8 cellular contexts compared by ENCODE assay signal in the genomic region with DNA sequence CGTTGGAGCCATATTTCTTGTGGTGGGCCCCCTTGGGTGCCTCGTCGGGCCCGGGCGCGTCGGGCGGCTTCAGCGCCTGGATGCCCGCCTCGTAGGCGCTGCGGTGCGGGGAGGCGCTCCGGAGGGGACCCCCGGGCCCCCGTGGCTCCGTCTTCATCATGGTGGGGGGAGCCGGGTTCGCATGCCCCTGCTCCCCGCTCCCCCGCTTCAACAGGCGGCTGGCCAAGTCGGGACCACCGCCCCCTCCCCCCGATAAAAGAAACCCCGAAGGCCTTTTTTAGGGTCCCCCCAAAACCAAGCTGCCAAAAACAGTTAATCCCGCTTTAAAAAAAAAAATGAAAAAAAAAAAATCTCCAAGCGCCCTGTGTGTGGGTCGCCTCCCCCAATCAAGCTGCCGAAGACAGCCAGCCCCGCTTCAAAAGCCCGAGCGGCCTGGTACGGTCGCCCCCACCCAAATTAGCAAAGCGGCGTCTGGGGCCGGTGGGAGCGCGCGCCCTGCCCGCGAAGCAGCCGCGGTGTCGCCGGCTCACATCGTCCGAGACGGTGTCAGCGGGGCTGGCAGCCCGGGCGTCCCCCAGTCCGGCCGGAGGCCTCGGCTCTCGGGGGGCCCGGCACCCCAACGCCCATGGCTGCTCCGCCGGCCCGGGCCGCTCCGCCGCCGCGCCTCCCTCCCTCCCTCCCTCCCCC. TPM values are rescaled to one million over a fixed set of nuclear protein-coding genes. Genes with fewer than 3 reads are reported as not detected.
DNase-seq lines count a peak whose midpoint lies in the region; ATAC-seq and TF ChIP-seq lines count a peak whose summit lies in the region.

A gene with protein sequence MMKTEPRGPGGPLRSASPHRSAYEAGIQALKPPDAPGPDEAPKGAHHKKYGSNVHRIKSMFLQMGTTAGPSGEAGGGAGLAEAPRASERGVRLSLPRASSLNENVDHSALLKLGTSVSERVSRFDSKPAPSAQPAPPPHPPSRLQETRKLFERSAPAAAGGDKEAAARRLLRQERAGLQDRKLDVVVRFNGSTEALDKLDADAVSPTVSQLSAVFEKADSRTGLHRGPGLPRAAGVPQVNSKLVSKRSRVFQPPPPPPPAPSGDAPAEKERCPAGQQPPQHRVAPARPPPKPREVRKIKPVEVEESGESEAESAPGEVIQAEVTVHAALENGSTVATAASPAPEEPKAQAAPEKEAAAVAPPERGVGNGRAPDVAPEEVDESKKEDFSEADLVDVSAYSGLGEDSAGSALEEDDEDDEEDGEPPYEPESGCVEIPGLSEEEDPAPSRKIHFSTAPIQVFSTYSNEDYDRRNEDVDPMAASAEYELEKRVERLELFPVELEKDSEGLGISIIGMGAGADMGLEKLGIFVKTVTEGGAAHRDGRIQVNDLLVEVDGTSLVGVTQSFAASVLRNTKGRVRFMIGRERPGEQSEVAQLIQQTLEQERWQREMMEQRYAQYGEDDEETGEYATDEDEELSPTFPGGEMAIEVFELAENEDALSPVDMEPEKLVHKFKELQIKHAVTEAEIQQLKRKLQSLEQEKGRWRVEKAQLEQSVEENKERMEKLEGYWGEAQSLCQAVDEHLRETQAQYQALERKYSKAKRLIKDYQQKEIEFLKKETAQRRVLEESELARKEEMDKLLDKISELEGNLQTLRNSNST (minus strand): TSS at position 324 of the 687 bp plus-strand sequence. CDS start 164 bp downstream, at position 160.

- peaks cover 3% of the 10 kb centered on the region for H3K36me3 ChIP-seq in fibroblast of lung (ENCODE audit: control insufficient read depth, insufficient read depth, low read length)
- H3K36me3 ChIP-seq in neutrophil = peaks cover 11% of the 10 kb centered on the region

- H4K20me1 ChIP-seq in fibroblast of lung (ENCODE audit: control insufficient read depth, extremely low read depth, insufficient read depth, low read length) = no peaks in the 10 kb centered on the region

- peak within 1 kb of the TSS; percentile 83 for H3K27ac ChIP-seq in fibroblast of lung (ENCODE audit: insufficient read depth, low read length)
- peak within 1 kb of the TSS; percentile 99 for H3K27ac ChIP-seq in neutrophil

- ATAC-seq in GM19025 (IDR thresholded peaks at IDR 0.05; ENCODE audit: low read depth, unreplicated experiment) (peak; percentile 1), GM19023 (IDR thresholded peaks at IDR 0.05; ENCODE audit: unreplicated experiment) (no peak), HG02981 (IDR thresholded peaks at IDR 0.05; ENCODE audit: unreplicated experiment) (no peak), GM18861 (IDR thresholded peaks at IDR 0.05; ENCODE audit: unreplicated experiment) (no peak), GM19463 (IDR thresholded peaks at IDR 0.05; ENCODE audit: unreplicated experiment) (no peak)

- H3K4me2 ChIP-seq in fibroblast of lung (ENCODE audit: extremely low read depth, insufficient read depth, low read length) = peak within 1 kb of the TSS; percentile 97

- H3K4me3 ChIP-seq in fibroblast of lung (replicated peaks in 1 of 4; ENCODE audit: control extremely low read depth in 1 of 4, insufficient read depth in 1 of 4, low read depth in 3 of 4, low read length in 4 of 4) (peak within 1 kb of the TSS; percentile 78 to 90 (median 84)), neutrophil (ENCODE audit: low read depth in 1 of 2, low read length in 1 of 2) (peak within 1 kb of the TSS; percentile 97 to 98)

- H3K4me1 ChIP-seq in fibroblast of lung (ENCODE audit: control insufficient read depth, extremely low read depth, insufficient read depth, low read length) = peaks cover 26% of the 10 kb centered on the region
- H3K4me1 ChIP-seq in neutrophil (ENCODE audit: control insufficient read depth in 1 of 2, insufficient read depth in 1 of 2, low read depth in 1 of 2, low read length in 1 of 2) = peaks cover 43 to 54% of the 10 kb centered on the region in 2 experiments

- peak within 1 kb of the TSS; percentile 28 for H2AFZ ChIP-seq in fibroblast of lung (ENCODE audit: low read length)

- no peak for DNase-seq in SK-MEL-5 (ENCODE audit: low read depth, low spot score)
- no peak for DNase-seq in fibroblast of lung (ENCODE audit: low read depth in 2 of 2)

- no peaks in the 10 kb centered on the region for H3K27me3 ChIP-seq in fibroblast of lung (ENCODE audit: control insufficient read depth, insufficient read depth, low read length)
- no peaks in the 10 kb centered on the region for H3K27me3 ChIP-seq in neutrophil

- H3K79me2 ChIP-seq in fibroblast of lung (ENCODE audit: control insufficient read depth, insufficient read depth, low read length) = peaks cover 52% of the 10 kb centered on the region

- in situ Hi-C loops in SK-MEL-5 (cut with HindIII; ENCODE audit: low pct_unique_long_range_greater_than_20kb, low sequenced_read_pairs) = no loop called here

- TF ChIP-seq CTCF in fibroblast of lung (conservative IDR thresholded peaks at IDR 0.05 in 1 of 2, IDR thresholded peaks at IDR 0.05 in 1 of 2; ENCODE audit: low read depth in 1 of 2, low read length in 2 of 2) (no peak), neutrophil (IDR thresholded peaks at IDR 0.05) (no peak)

- H3K9ac ChIP-seq in fibroblast of lung (ENCODE audit: insufficient read depth, low read length) = peak within 1 kb of the TSS; percentile 83

- H3K9me3 ChIP-seq in fibroblast of lung (ENCODE audit: control insufficient read depth, insufficient read depth, low read depth, low read length) (no peaks in the 10 kb centered on the region), neutrophil (no peaks in the 10 kb centered on the region)

RNA-seq across cellular contexts. Expression of the gene that starts here (rescaled TPM):
- total RNA-seq in SK-MEL-5 (2014; rRNA removed; shearing (Covaris generic)) = 33.6 and 36.2 TPM in 2 replicates
- 49.3 and 63.2 TPM in 2 replicates for polyA plus RNA-seq in SK-MEL-5 (2015; cell fraction: cytosol; rRNA removed)
- 61.2 and 61.5 TPM in 2 replicates for polyA plus RNA-seq in SK-MEL-5 (2015; cell fraction: nucleus; rRNA removed)
- 41.5 and 45.5 TPM in 2 replicates for total RNA-seq in fibroblast of lung
- 22.1 and 26.0 TPM in 2 replicates for polyA plus RNA-seq in fibroblast of lung
- polyA plus RNA-seq in fibroblast of lung (2012) = 37.9 and 40.6 TPM in 2 replicates
- 25.3 and 28.3 TPM in 2 replicates for polyA minus RNA-seq in fibroblast of lung (ENCODE audit: low replicate concordance)
